In genomic region chr14:64581817-64582216, GRCh38 we compare ENCODE assay signal across 16 cellular contexts. TPM values are rescaled to one million over a fixed set of nuclear protein-coding genes. Genes with fewer than 3 reads are reported as not detected.
DNase-seq lines count a peak whose midpoint lies in the region; ATAC-seq and TF ChIP-seq lines count a peak whose summit lies in the region.
"Had no signal": no experiment of that assay in that cellular context is flagged by ENCODE, and none has a peak within 500 bp of the region (broad histone marks: within the 10 kb centered on the region; RNA-seq: fewer than 3 reads in every experiment).

No MANE protein-coding gene starts in this region.

- intact Hi-C loops in gastrocnemius medialis (cut with DNase I; ENCODE audit: low total_unique reads) (no loop called here), PC-3 (cut with micrococcal nuclease) (no loop called here)

- no peaks in the 10 kb centered on the region for H3K27me3 ChIP-seq in gastrocnemius medialis
- H3K27me3 ChIP-seq in PC-3 (ENCODE audit: low read length), result no peaks in the 10 kb centered on the region
- H3K27me3 ChIP-seq: BE2C had no signal

- no peaks in the 10 kb centered on the region for H3K36me3 ChIP-seq in gastrocnemius medialis
- H3K36me3 ChIP-seq in PC-3 (ENCODE audit: low read depth, low read length), result no peaks in the 10 kb centered on the region
- H3K36me3 ChIP-seq: BE2C had no signal

- no peak for TF ChIP-seq CTCF in endothelial cell (IDR thresholded peaks at IDR 0.05; ENCODE audit: unreplicated experiment)
- no peak for TF ChIP-seq CTCF in nephron (IDR thresholded peaks at IDR 0.05; ENCODE audit: unreplicated experiment in 3 of 3)
- no peak for TF ChIP-seq CTCF in gastrocnemius medialis (IDR thresholded peaks at IDR 0.05 in 4 of 5, conservative IDR thresholded peaks at IDR 0.05 in 1 of 5)
- TF ChIP-seq CTCF in PC-3 (conservative IDR thresholded peaks at IDR 0.05; ENCODE audit: low read depth, low read length), result no peak

- H3K27me3 Mint-ChIP-seq in endothelial cell (ENCODE audit: unreplicated experiment), result peaks cover 2% of the 10 kb centered on the region
- H3K27me3 Mint-ChIP-seq in nephron (ENCODE audit: low read depth), result no peaks in the 10 kb centered on the region
- H3K27me3 Mint-ChIP-seq: CD8-positive, alpha-beta memory T cell had no signal

- no peak overlapping the region for H2AFZ ChIP-seq in PC-3 (ENCODE audit: low read length)
- H2AFZ ChIP-seq: GM23248 had no signal

- no peak overlapping the region for H3K9ac ChIP-seq in PC-3 (ENCODE audit: low read length)
- H3K9ac ChIP-seq: GM23248 had no signal

- no peak for ATAC-seq in gastrocnemius medialis
- no peak for ATAC-seq in activated naive CD4-positive, alpha-beta T cell treated with anti-CD3 and anti-CD28 coated beads, Interleukin-2, amount 50 U/mL, for 72 hours
- no peak for ATAC-seq in PC-3
- ATAC-seq in GM21423 (IDR thresholded peaks at IDR 0.05; ENCODE audit: unreplicated experiment), result no peak

- no peak overlapping the region for H3K4me2 ChIP-seq in PC-3 (ENCODE audit: low read length)

- H3K4me3 ChIP-seq in gastrocnemius medialis (no peak overlapping the region), PC-3 (ENCODE audit: low read length) (no peak overlapping the region)
- H3K4me3 ChIP-seq: GM23248 had no signal

- no peaks in the 10 kb centered on the region for H3F3A ChIP-seq in PC-3 (ENCODE audit: low read length, unreplicated experiment)

- H3K36me3 Mint-ChIP-seq in endothelial cell (ENCODE audit: low read depth, unreplicated experiment), result no peaks in the 10 kb centered on the region
- no peaks in the 10 kb centered on the region for H3K36me3 Mint-ChIP-seq in nephron (ENCODE audit: low read depth)
- no peaks in the 10 kb centered on the region for H3K36me3 Mint-ChIP-seq in activated naive CD4-positive, alpha-beta T cell treated with anti-CD3 and anti-CD28 coated beads, Interleukin-2, amount 50 U/mL, for 72 hours
- H3K36me3 Mint-ChIP-seq: CD4-positive, CD25-positive, alpha-beta regulatory T cell; CD8-positive, alpha-beta memory T cell had no signal

- TF ChIP-seq POLR2A in gastrocnemius medialis (IDR thresholded peaks at IDR 0.05), result no peak

- H3K4me1 Mint-ChIP-seq in endothelial cell (ENCODE audit: unreplicated experiment) (peaks cover 33% of the 10 kb centered on the region), nephron (peaks cover 17% of the 10 kb centered on the region)
- H3K4me1 Mint-ChIP-seq: CD8-positive, alpha-beta memory T cell had no signal

- no TSS peak for BruUV-seq in PC-3 (replicated peaks; lab: Mats Ljungman, UMichigan)

- no peaks in the 10 kb centered on the region for H4K20me1 ChIP-seq in PC-3 (ENCODE audit: low read length)

- in situ Hi-C loops in gastrocnemius medialis (cut with MboI; ENCODE audit: low sequenced_read_pairs in 4 of 4) (no loop called here), G401 (cut with HindIII; ENCODE audit: low sequenced_read_pairs) (no loop called here)

- no peaks in the 10 kb centered on the region for H3K79me2 ChIP-seq in PC-3 (ENCODE audit: low read length)

- no peaks in the 10 kb centered on the region for H3K9me3 Mint-ChIP-seq in endothelial cell (ENCODE audit: unreplicated experiment)
- no peaks in the 10 kb centered on the region for H3K9me3 Mint-ChIP-seq in nephron
- H3K9me3 Mint-ChIP-seq in activated naive CD4-positive, alpha-beta T cell treated with anti-CD3 and anti-CD28 coated beads, Interleukin-2, amount 50 U/mL, for 72 hours, result no peaks in the 10 kb centered on the region
- H3K9me3 Mint-ChIP-seq: CD4-positive, CD25-positive, alpha-beta regulatory T cell; CD8-positive, alpha-beta memory T cell had no signal

- peak overlapping the region; percentile 41 to 86 (median 60) for H3K27ac ChIP-seq in gastrocnemius medialis
- no peak overlapping the region for H3K27ac ChIP-seq in PC-3 (ENCODE audit: low read length)
- H3K27ac ChIP-seq: GM23248 had no signal

- H3K9me3 ChIP-seq in gastrocnemius medialis (no peaks in the 10 kb centered on the region), PC-3 (ENCODE audit: low read length) (no peaks in the 10 kb centered on the region)
- H3K9me3 ChIP-seq: BE2C had no signal

- POLR2A ChIA-PET in PC-3 (lab: Charles Lee; ENCODE audit: unreplicated experiment), result no interaction called here

- H3K27ac Mint-ChIP-seq in endothelial cell (ENCODE audit: unreplicated experiment), result peak overlapping the region; percentile 97
- peak overlapping the region in 2 of 3 experiments; percentile 66 to 82 for H3K27ac Mint-ChIP-seq in nephron
- no peak overlapping the region for H3K27ac Mint-ChIP-seq in activated naive CD4-positive, alpha-beta T cell treated with anti-CD3 and anti-CD28 coated beads, Interleukin-2, amount 50 U/mL, for 72 hours
- H3K27ac Mint-ChIP-seq: CD8-positive, alpha-beta memory T cell had no signal

- no peaks in the 10 kb centered on the region for H3K9me2 ChIP-seq in PC-3 (replicated peaks; ENCODE audit: low read length)

- H3K4me1 ChIP-seq in gastrocnemius medialis (peaks cover 24% of the 10 kb centered on the region in 2 donors), PC-3 (ENCODE audit: insufficient read depth, low read length) (no peaks in the 10 kb centered on the region)
- H3K4me1 ChIP-seq: BE2C had no signal

- H3K4me3 Mint-ChIP-seq in endothelial cell (ENCODE audit: unreplicated experiment) (no peak overlapping the region), nephron (no peak overlapping the region)
- H3K4me3 Mint-ChIP-seq: CD4-positive, CD25-positive, alpha-beta regulatory T cell; CD8-positive, alpha-beta memory T cell had no signal

- DNase-seq in endothelial cell (ENCODE audit: low spot score), result no peak
- DNase-seq in gastrocnemius medialis, result peak in 1 of 2 donors; percentile 33
- DNase-seq in activated naive CD4-positive, alpha-beta T cell treated with anti-CD3 and anti-CD28 coated beads, Interleukin-2, amount 50 U/mL, for 72 hours (ENCODE audit: low spot score in 2 of 2), result no peak
- no peak for DNase-seq in G401 (ENCODE audit: low spot score)
- DNase-seq in PC-3, result no peak
- DNase-seq: ACHN; BE2C; C1 segment of cervical spinal cord; CD4-positive, CD25-positive, alpha-beta regulatory T cell; CD8-positive, alpha-beta memory T cell; COR-L47; GDM1; GM23248; HCEC 1CT had no signal

- CTCF ChIA-PET in PC-3 (lab: Charles Lee), result no interaction called here

RNA-seq across cellular contexts. Expression of gene PPP1R36, which starts 32.1 kb away (rescaled TPM):
- total RNA-seq in endothelial cell (ENCODE audit: unreplicated experiment), result 2.1 TPM
- 1 to 10 TPM in 1 of 4 donors, under 1 TPM in 2, not detected in 1; 0.31 to 2.4 (median 0.55) TPM for total RNA-seq in gastrocnemius medialis
- total RNA-seq in activated naive CD4-positive, alpha-beta T cell treated with anti-CD3 and anti-CD28 coated beads, Interleukin-2, amount 50 U/mL, for 72 hours, result not detected
- 0.25 TPM in 1 of 2 replicates, not detected in the other for total RNA-seq in G401 (2014; rRNA removed; shearing (Covaris generic))
- total RNA-seq in PC-3 (2014; rRNA removed), result 0.26 TPM in 1 of 2 replicates, not detected in the other
- total RNA-seq: CD4-positive, CD25-positive, alpha-beta regulatory T cell had no signal

RNA-seq across cellular contexts. Expression of gene HSPA2, which starts 41.3 kb away (rescaled TPM):
- 9.4 TPM for total RNA-seq in endothelial cell (ENCODE audit: unreplicated experiment)
- total RNA-seq in gastrocnemius medialis, result 100 to 1,000 TPM in 2 of 4 donors, 10 to 100 TPM in 2; 69.6 to 113 (median 96.4) TPM
- total RNA-seq in activated naive CD4-positive, alpha-beta T cell treated with anti-CD3 and anti-CD28 coated beads, Interleukin-2, amount 50 U/mL, for 72 hours, result 1 to 10 TPM; 4.1 to 8.2 TPM
- total RNA-seq in G401 (2014; rRNA removed; shearing (Covaris generic)), result not detected in 2 replicates
- 15.7 and 16.5 TPM in 2 replicates for total RNA-seq in PC-3 (2014; rRNA removed)

Comparison
In these comparisons a context has a peak if more than half of its experiments do, and no peak if none do; other contexts are left out.
1. H3K27ac Mint-ChIP-seq: peak in endothelial cell (single experiment) and nephron (2 of 3); none in activated naive CD4-positive, alpha-beta T cell treated with anti-CD3 and anti-CD28 coated beads, Interleukin-2, amount 50 U/mL, for 72 hours (0 of 2).